Comparison of ENCODE assay signal across 8 cellular contexts in genomic region chr1:151189638-151190445, GRCh38. TPM values are rescaled to one million over a fixed set of nuclear protein-coding genes. Genes with fewer than 3 reads are reported as not detected.
DNase-seq lines count a peak whose midpoint lies in the region; ATAC-seq and FAIRE-seq lines count a peak whose summit lies in the region.

Gene VPS72 (minus strand): TSS chr1:151190197. CDS start chr1:151190121, 76 bp downstream.

- FAIRE-seq in urothelium cell line (lab: Jason Lieb, UNC) = no peak

- ATAC-seq in GM18498 (IDR thresholded peaks at IDR 0.05; ENCODE audit: unreplicated experiment) = peak; percentile 92
- peak; percentile 90 for ATAC-seq in HG02885 (IDR thresholded peaks at IDR 0.05; ENCODE audit: poor library complexity, unreplicated experiment)
- peak; percentile 97 for ATAC-seq in left ventricle myocardium superior

- intact Hi-C loops in left ventricle myocardium superior (cut with micrococcal nuclease) = loop anchor here (5.0 kb wide), 1 partner anchor 62 kb away; the partner anchor contains the start of gene PSMD4

- DNase-seq in NCI-H187 treated with DMSO at 0.1 percent for 48 hours (lab: John Stamatoyannopoulos, UW) = peak; percentile 96
- peak; percentile 68 to 96 (median 78) for DNase-seq in T-helper 2 cell
- DNase-seq in amygdala (lab: John Stamatoyannopoulos, UW) = peak; percentile 17 to 90 (median 74)
- DNase-seq in left ventricle myocardium superior = peak; percentile 86
- DNase-seq in pulmonary artery endothelial cell (ENCODE audit: low read depth, low spot score) = peak; percentile 69
- peak; percentile 92 for DNase-seq in urothelium cell line (ENCODE audit: low spot score)

RNA-seq across cellular contexts. Expression of gene VPS72, which starts in this region (rescaled TPM):
- total RNA-seq in left ventricle myocardium superior = 40.5 TPM
- total RNA-seq in pulmonary artery endothelial cell = 63.3 and 65.7 TPM in 2 replicates

Comparison
In these comparisons a context has a peak if more than half of its experiments do, and no peak if none do; other contexts are left out.
1. Peak in every context shown above with its lines: DNase-seq and ATAC-seq.